23 cellular contexts compared by ENCODE assay signal in the genomic region with DNA sequence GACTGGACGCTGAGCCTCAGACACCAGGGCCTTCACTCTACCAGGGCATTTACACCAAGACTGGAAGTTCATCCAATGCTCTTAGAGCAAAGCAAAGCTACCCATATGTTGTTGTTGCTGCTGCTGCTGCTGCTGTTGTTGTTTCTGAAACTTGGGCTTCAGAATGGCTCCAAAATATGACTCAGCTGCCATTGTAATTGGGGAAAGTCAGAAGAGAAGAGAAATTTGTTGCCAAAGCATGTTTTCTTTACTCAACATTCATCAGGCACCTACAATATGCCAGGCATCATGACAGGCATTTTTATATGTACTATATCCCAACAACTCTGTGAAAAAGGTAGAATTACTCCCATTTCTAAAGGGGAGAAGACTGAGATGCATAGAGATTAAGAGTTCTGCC. TPM values are rescaled to one million over a fixed set of nuclear protein-coding genes. Genes with fewer than 3 reads are reported as not detected.
"Had no signal": no experiment of that assay in that cellular context is flagged by ENCODE, and none has a peak within 500 bp of the region (broad histone marks: within the 10 kb centered on the region; RNA-seq: fewer than 3 reads in every experiment).

No MANE protein-coding gene starts in this region.

- H3K36me3 Mint-ChIP-seq: T-cell had no signal

- H3K4me1 Mint-ChIP-seq: neural crest cell, T-cell had no signal

- DNase-seq: activated CD4-positive, CD25-positive, alpha-beta regulatory T cell treated with anti-CD3 and anti-CD28 coated beads, Interleukin-2, amount 50 U/mL, for 72 hours; activated naive CD4-positive, alpha-beta T cell treated with anti-CD3 and anti-CD28 coated beads for 36 hours; caudate nucleus; gastrocnemius medialis; heart right ventricle; left cardiac atrium; lower lobe of right lung; ovary; sigmoid colon; stimulated activated CD4-positive, alpha-beta T cell treated with anti-CD3 and anti-CD28 coated beads, Interleukin-12 subunit alpha, Interleukin-12 subunit beta, amount 100 ng/mL, for 4 hours; stimulated activated CD4-positive, alpha-beta T cell treated with anti-CD3 and anti-CD28 coated beads, Interleukin-2, amount 100 ng/mL, for 24 hours; stomach; T-cell; T-helper 9 cell had no signal

- H3K27me3 ChIP-seq: esophagus muscularis mucosa, gastrocnemius medialis, ovary had no signal

- FAIRE-seq: astrocyte, colon, endometrium had no signal

- H3K9me3 ChIP-seq: gastrocnemius medialis, lower lobe of right lung, ovary, sigmoid colon, stomach had no signal

- H3K4me3 Mint-ChIP-seq: activated naive CD4-positive, alpha-beta T cell treated with anti-CD3 and anti-CD28 coated beads for 36 hours; neural crest cell; T-cell had no signal

- H3K4me3 ChIP-seq: esophagus muscularis mucosa, gastrocnemius medialis, heart right ventricle, lower lobe of right lung, ovary, sigmoid colon, stomach had no signal

- ATAC-seq: gastrocnemius medialis, heart right ventricle, left cardiac atrium, lower lobe of right lung, T-cell had no signal

- H3K4me1 ChIP-seq: gastrocnemius medialis, heart right ventricle, lower lobe of right lung, sigmoid colon, stomach had no signal

- H3K27ac ChIP-seq: esophagus muscularis mucosa, gastrocnemius medialis, heart right ventricle, lower lobe of right lung, ovary, sigmoid colon, stomach had no signal

- H3K36me3 ChIP-seq: esophagus muscularis mucosa, gastrocnemius medialis, heart right ventricle, lower lobe of right lung, ovary, sigmoid colon, stomach had no signal

- H3K9me3 Mint-ChIP-seq: activated naive CD4-positive, alpha-beta T cell treated with anti-CD3 and anti-CD28 coated beads for 36 hours; T-cell had no signal

- H3K27ac Mint-ChIP-seq: activated naive CD4-positive, alpha-beta T cell treated with anti-CD3 and anti-CD28 coated beads for 36 hours; T-cell had no signal

RNA-seq across cellular contexts. Expression of a gene that starts 11.9 kb away (rescaled TPM):
- total RNA-seq: activated CD8-positive, alpha-beta memory T cell treated with anti-CD3 and anti-CD28 coated beads for 36 hours; activated naive CD4-positive, alpha-beta T cell treated with anti-CD3 and anti-CD28 coated beads for 36 hours; astrocyte; esophagus muscularis mucosa; left cardiac atrium; lower lobe of right lung; neural crest cell; pulmonary artery endothelial cell; sigmoid colon; stomach; T-cell; ureter had no signal
- polyA plus RNA-seq: sigmoid colon had no signal

RNA-seq across cellular contexts. Expression of a gene that starts 14.5 kb away (rescaled TPM):
- total RNA-seq: activated CD8-positive, alpha-beta memory T cell treated with anti-CD3 and anti-CD28 coated beads for 36 hours; activated naive CD4-positive, alpha-beta T cell treated with anti-CD3 and anti-CD28 coated beads for 36 hours; astrocyte; esophagus muscularis mucosa; gastrocnemius medialis; heart right ventricle; left cardiac atrium; lower lobe of right lung; neural crest cell; ovary; pulmonary artery endothelial cell; sigmoid colon; stomach; T-cell; ureter had no signal
- polyA plus RNA-seq: adipose tissue, heart right ventricle, ovary, sigmoid colon, stomach had no signal

RNA-seq across cellular contexts. Expression of a gene that starts 25.7 kb away (rescaled TPM):
- total RNA-seq: activated CD8-positive, alpha-beta memory T cell treated with anti-CD3 and anti-CD28 coated beads for 36 hours; activated naive CD4-positive, alpha-beta T cell treated with anti-CD3 and anti-CD28 coated beads for 36 hours; astrocyte; esophagus muscularis mucosa; gastrocnemius medialis; heart right ventricle; left cardiac atrium; lower lobe of right lung; neural crest cell; ovary; pulmonary artery endothelial cell; sigmoid colon; stomach; T-cell; ureter had no signal
- polyA plus RNA-seq: adipose tissue, heart right ventricle, ovary, sigmoid colon, stomach had no signal

RNA-seq across cellular contexts. Expression of a gene that starts 30.9 kb away (rescaled TPM):
- total RNA-seq: activated CD8-positive, alpha-beta memory T cell treated with anti-CD3 and anti-CD28 coated beads for 36 hours; activated naive CD4-positive, alpha-beta T cell treated with anti-CD3 and anti-CD28 coated beads for 36 hours; astrocyte; esophagus muscularis mucosa; gastrocnemius medialis; heart right ventricle; left cardiac atrium; lower lobe of right lung; neural crest cell; ovary; pulmonary artery endothelial cell; sigmoid colon; stomach; T-cell; ureter had no signal
- polyA plus RNA-seq: adipose tissue, heart right ventricle, ovary, sigmoid colon, stomach had no signal

RNA-seq across cellular contexts. Expression of a gene that starts 34.5 kb away (rescaled TPM):
- total RNA-seq: activated CD8-positive, alpha-beta memory T cell treated with anti-CD3 and anti-CD28 coated beads for 36 hours; activated naive CD4-positive, alpha-beta T cell treated with anti-CD3 and anti-CD28 coated beads for 36 hours; astrocyte; esophagus muscularis mucosa; gastrocnemius medialis; heart right ventricle; left cardiac atrium; lower lobe of right lung; neural crest cell; ovary; pulmonary artery endothelial cell; stomach; T-cell; ureter had no signal
- polyA plus RNA-seq: adipose tissue, heart right ventricle, stomach had no signal
